ENCODE assay signal across 20 cellular contexts in genomic region chr18:1513519-1513918, GRCh38.
DNase-seq lines count a peak whose midpoint lies in the region; ATAC-seq, FAIRE-seq and TF ChIP-seq lines count a peak whose summit lies in the region.
"Had no signal": no experiment of that assay in that cellular context is flagged by ENCODE, and none has a peak within 500 bp of the region (broad histone marks: within the 10 kb centered on the region; RNA-seq: fewer than 3 reads in every experiment).

No MANE protein-coding gene starts in this region.

- H4K20me1 ChIP-seq in HepG2 (ENCODE audit: insufficient read depth, low read length) = no peaks in the 10 kb centered on the region

- no peak overlapping the region for H3K27ac ChIP-seq in HepG2 (ENCODE audit: extremely low read length, insufficient read depth, low read length)
- H3K27ac ChIP-seq in left ventricle myocardium inferior (replicated peaks) = no peak overlapping the region
- H3K27ac ChIP-seq: body of pancreas, sigmoid colon, upper lobe of right lung had no signal

- no peaks in the 10 kb centered on the region for H3K27me3 ChIP-seq in adipocyte (replicated peaks; ENCODE audit: control insufficient read depth, insufficient read depth, low read length)
- no peaks in the 10 kb centered on the region; a peak in 1 of 5 replicates for H3K27me3 ChIP-seq in HepG2 (ENCODE audit: control insufficient read depth in 1 of 2, insufficient read depth in 2 of 2, low read length in 2 of 2)
- H3K27me3 ChIP-seq in left ventricle myocardium inferior (ENCODE audit: low read depth) = no peaks in the 10 kb centered on the region
- H3K27me3 ChIP-seq: body of pancreas, sigmoid colon, upper lobe of right lung had no signal

- DNase-seq in DMS 273 (lab: John Stamatoyannopoulos, UW; ENCODE audit: unreplicated experiment) = peak; percentile 7
- no peak for DNase-seq in DMS 273 treated with DMSO at 0.1 percent for 48 hours (lab: John Stamatoyannopoulos, UW)
- peak; percentile 1 for DNase-seq in LoVo (ENCODE audit: low spot score)
- peak; percentile 10 for DNase-seq in adipocyte (ENCODE audit: low read depth)
- peak; percentile 3 for DNase-seq in HepG2 (ENCODE audit: low spot score)
- no peak for DNase-seq in kidney glomerular epithelial cell (lab: John Stamatoyannopoulos, UW)
- no peak for DNase-seq in NCI-H1436 (lab: John Stamatoyannopoulos, UW)
- DNase-seq in left ventricle myocardium inferior = no peak
- DNase-seq: 8988T; activated CD8-positive, alpha-beta T cell treated with anti-CD3 and anti-CD28 coated beads, Interleukin-2, amount 10 ng/mL, durations not matched to agents 7 days and 5 days; body of pancreas; CD8-positive, alpha-beta T cell; KG1; NCI-H2029 treated with DMSO at 0.1 percent for 48 hours; NCI-H82; SIG-M5; sigmoid colon; stimulated activated CD4-positive, alpha-beta T cell treated with anti-CD3 and anti-CD28 coated beads, Interleukin-4, amount 100 ng/mL, for 1 hour; upper lobe of right lung had no signal

- H3K4me3 ChIP-seq in adipocyte (ENCODE audit: low read length) (no peak overlapping the region), HepG2 (replicated peaks in 1 of 3; ENCODE audit: insufficient read depth in 1 of 3, low read depth in 2 of 3, low read length in 3 of 3) (no peak overlapping the region), left ventricle myocardium inferior (no peak overlapping the region)
- H3K4me3 ChIP-seq: body of pancreas, sigmoid colon, upper lobe of right lung had no signal

- TF ChIP-seq RAD21 in HepG2 (CRISPR knock-in tag; IDR thresholded peaks at IDR 0.05) = no peak

- H3K4me1 ChIP-seq in adipocyte (ENCODE audit: control insufficient read depth, insufficient read depth, low read length) (peaks cover 4% of the 10 kb centered on the region), HepG2 (ENCODE audit: insufficient read depth, low read length) (no peaks in the 10 kb centered on the region), left ventricle myocardium inferior (no peaks in the 10 kb centered on the region)
- H3K4me1 ChIP-seq: body of pancreas, sigmoid colon, upper lobe of right lung had no signal

- POLR2A ChIA-PET in HepG2 (lab: Yijun Ruan, JAX) = no interaction called here

- CTCF ChIA-PET in HepG2 (lab: Yijun Ruan, JAX; ENCODE audit: low intra/inter-chr PET ratio, low total read pairs) = no interaction called here

- TF ChIP-seq POLR2A in HepG2 (IDR thresholded peaks at IDR 0.05; ENCODE audit: insufficient read depth in 1 of 2, low read depth in 2 of 2, low read length in 2 of 2) = no peak

- H2AFZ ChIP-seq in HepG2 (ENCODE audit: low read length) = no peak overlapping the region

- TF ChIP-seq CTCF in HepG2 (CRISPR knock-in tag; IDR thresholded peaks at IDR 0.05) (no peak), left ventricle myocardium inferior (IDR thresholded peaks at IDR 0.05; ENCODE audit: borderline replicate concordance) (no peak)

- intact Hi-C loops in HepG2 (cut with micrococcal nuclease; ENCODE audit: unreplicated experiment) = loop anchor here (10.0 kb wide), 1 partner anchor 649 kb away; no protein-coding TSS in a partner anchor
- intact Hi-C loops in left ventricle myocardium inferior (cut with micrococcal nuclease) = no loop called here

- in situ Hi-C loops in HepG2 (cut with HindIII; ENCODE audit: extremely low pct_ligation_motif_present, low pct_unique_long_range_greater_than_20kb) = no loop called here

- FAIRE-seq in HepG2 (lab: Jason Lieb, UNC) = no peak
- FAIRE-seq: GM18507 had no signal

- BruUV-seq in HepG2 (replicated peaks; lab: Mats Ljungman, UMichigan) = no TSS peak

- no peaks in the 10 kb centered on the region for H3K79me2 ChIP-seq in HepG2 (ENCODE audit: insufficient read depth, low read length)

- no peak overlapping the region for H3K9ac ChIP-seq in adipocyte (ENCODE audit: low read length)
- H3K9ac ChIP-seq in HepG2 (ENCODE audit: insufficient read depth, low read depth, low read length) = no peak overlapping the region

- no peak overlapping the region for H3K4me2 ChIP-seq in HepG2 (ENCODE audit: low read depth, low read length)

- H3K36me3 ChIP-seq in adipocyte (ENCODE audit: control insufficient read depth, insufficient read depth, low read length, severe bottlenecking) (no peaks in the 10 kb centered on the region), HepG2 (replicated peaks in 1 of 2; ENCODE audit: control insufficient read depth in 1 of 2, insufficient read depth in 2 of 2, low read length in 2 of 2) (no peaks in the 10 kb centered on the region), left ventricle myocardium inferior (no peaks in the 10 kb centered on the region)
- H3K36me3 ChIP-seq: sigmoid colon, upper lobe of right lung had no signal

- H3K9me3 ChIP-seq in adipocyte (ENCODE audit: control insufficient read depth, low read length) (no peaks in the 10 kb centered on the region), HepG2 (ENCODE audit: low read length) (no peaks in the 10 kb centered on the region), left ventricle myocardium inferior (replicated peaks) (no peaks in the 10 kb centered on the region)
- H3K9me3 ChIP-seq: body of pancreas, sigmoid colon had no signal

- TF ChIP-seq EP300 in HepG2 (IDR thresholded peaks at IDR 0.05; ENCODE audit: low read depth in 2 of 2, low read length in 2 of 2) = no peak
- TF ChIP-seq EP300 in HepG2 (CRISPR knock-in tag; IDR thresholded peaks at IDR 0.05; ENCODE audit: borderline replicate concordance) = no peak

- 0% methylated on average over 1 of the region's 1 CpG for WGBS in HepG2 (ENCODE audit: low lambda C conversion rate)

- ATAC-seq in HepG2 = no peak
- ATAC-seq: activated CD8-positive, alpha-beta T cell treated with anti-CD3 and anti-CD28 coated beads, Interleukin-2, amount 10 ng/mL, durations not matched to agents 7 days and 5 days; body of pancreas; CD8-positive, alpha-beta T cell; upper lobe of right lung had no signal

TF ChIP-seq in HepG2, 621 proteins besides CTCF, POLR2A, EP300 and RAD21:
- TF ChIP-seq SIN3B (IDR thresholded peaks at IDR 0.05; ENCODE audit: low read length) = no peak
- TF ChIP-seq CREB1 (IDR thresholded peaks at IDR 0.05) = peak; percentile 25; the same call in 1 of the 2 replicates
- no peak for TF ChIP-seq CREB1 (CRISPR knock-in tag; IDR thresholded peaks at IDR 0.05)

Comparison
In these comparisons a context has a peak if more than half of its experiments do, and no peak if none do; other contexts are left out.
1. DNase-seq: peak in DMS 273 (single experiment), LoVo (single experiment), adipocyte (single experiment) and HepG2 (single experiment); none in DMS 273 treated with DMSO at 0.1 percent for 48 hours (single experiment), kidney glomerular epithelial cell (single experiment), NCI-H1436 (single experiment) and left ventricle myocardium inferior (single experiment).